9 cellular contexts compared by ENCODE assay signal in genomic region chr19:20078696-20079095, GRCh38. TPM values are rescaled to one million over a fixed set of nuclear protein-coding genes. Genes with fewer than 3 reads are reported as not detected.
DNase-seq lines count a peak whose midpoint lies in the region; ATAC-seq and TF ChIP-seq lines count a peak whose summit lies in the region.
"Had no signal": no experiment of that assay in that cellular context is flagged by ENCODE, and none has a peak within 500 bp of the region (broad histone marks: within the 10 kb centered on the region; RNA-seq: fewer than 3 reads in every experiment).

No MANE protein-coding gene starts in this region.

- H3K27ac Mint-ChIP-seq in naive thymus-derived CD4-positive, alpha-beta T cell = peak overlapping the region in 3 of 9 donors; percentile 39 to 62 (median 41)

- H3K9me3 ChIP-seq in naive thymus-derived CD4-positive, alpha-beta T cell (ENCODE audit: control insufficient read depth in 2 of 3, low read length in 3 of 3) = no peaks in the 10 kb centered on the region

- intact Hi-C loops in naive thymus-derived CD4-positive, alpha-beta T cell (cut with micrococcal nuclease) = loop anchor here in 1 of 2 donors (5.0 to 10.0 kb wide), 5 partner anchors 301 to 1759 kb away; partner anchors contain the start of genes ZNF429, ZNF43 and ZNF66

- H3K36me3 ChIP-seq in GM06990 (ENCODE audit: control insufficient read depth, insufficient read depth, low read length) = no peaks in the 10 kb centered on the region
- no peaks in the 10 kb centered on the region for H3K36me3 ChIP-seq in naive thymus-derived CD4-positive, alpha-beta T cell (ENCODE audit: control insufficient read depth in 2 of 3, insufficient read depth in 3 of 3, low read length in 3 of 3)

- H3K9me3 Mint-ChIP-seq in naive thymus-derived CD4-positive, alpha-beta T cell = peaks cover 0 to 48% (median 6%) of the 10 kb centered on the region in 11 donors

- no peak for ATAC-seq in naive thymus-derived CD4-positive, alpha-beta T cell
- ATAC-seq in HG03095 (IDR thresholded peaks at IDR 0.05; ENCODE audit: unreplicated experiment) = no peak
- ATAC-seq in GM19463 (IDR thresholded peaks at IDR 0.05; ENCODE audit: unreplicated experiment) = no peak

- POLR2A ChIA-PET in naive thymus-derived CD4-positive, alpha-beta T cell (lab: Charles Lee) = interaction anchor here (0.7 to 1.9 kb wide), 6 partner anchors 16 to 582 kb away, joined by 3 to 11 read pairs (median 5); partner anchors contain the start of genes ZNF486, ZNF626, ZNF682 and ZNF737

- no peak overlapping the region for H3K27ac ChIP-seq in naive thymus-derived CD4-positive, alpha-beta T cell (ENCODE audit: low read depth, low read length)
- H3K27ac ChIP-seq: SK-N-MC had no signal

- CTCF ChIA-PET in naive thymus-derived CD4-positive, alpha-beta T cell (lab: Charles Lee) = no interaction called here

- DNase-seq in GM06990 (ENCODE audit: extremely low read depth, insufficient read length) (no peak), SK-N-DZ (ENCODE audit: low spot score) (peak; percentile 35), epithelial cell of proximal tubule (ENCODE audit: low read depth) (no peak), NCI-H187 treated with DMSO at 0.1 percent for 48 hours (lab: John Stamatoyannopoulos, UW) (no peak), SHP77 treated with DMSO at 0.1 percent for 48 hours (lab: John Stamatoyannopoulos, UW) (no peak)
- peak in 4 of 9 donors; percentile 4 to 10 (median 6) for DNase-seq in naive thymus-derived CD4-positive, alpha-beta T cell

- peaks cover 0 to 27% (median 14%) of the 10 kb centered on the region in 7 donors for H3K4me1 Mint-ChIP-seq in naive thymus-derived CD4-positive, alpha-beta T cell

- H3K36me3 Mint-ChIP-seq in naive thymus-derived CD4-positive, alpha-beta T cell = peaks cover 7 to 36% (median 28%) of the 10 kb centered on the region in 5 donors

- peak overlapping the region; percentile 75 for H3K4me3 ChIP-seq in GM06990 (replicated peaks; ENCODE audit: low read depth, low read length)
- H3K4me3 ChIP-seq in epithelial cell of proximal tubule (ENCODE audit: low read depth, low read length) = peak overlapping the region; percentile 70
- peak overlapping the region; percentile 86 for H3K4me3 ChIP-seq in naive thymus-derived CD4-positive, alpha-beta T cell (ENCODE audit: low read length)
- H3K4me3 ChIP-seq: SK-N-MC had no signal

- H3K27me3 Mint-ChIP-seq in naive thymus-derived CD4-positive, alpha-beta T cell = no peaks in the 10 kb centered on the region

- no peak for TF ChIP-seq CTCF in GM06990 (IDR thresholded peaks at IDR 0.05; ENCODE audit: insufficient read depth, low read length, poor library complexity, severe bottlenecking)
- TF ChIP-seq CTCF in epithelial cell of proximal tubule (conservative IDR thresholded peaks at IDR 0.05; ENCODE audit: low read depth, low read length) = no peak

- H3K27me3 ChIP-seq in GM06990 (replicated peaks; ENCODE audit: control insufficient read depth, insufficient read depth, low read length) = no peaks in the 10 kb centered on the region
- no peaks in the 10 kb centered on the region for H3K27me3 ChIP-seq in naive thymus-derived CD4-positive, alpha-beta T cell (ENCODE audit: control insufficient read depth in 2 of 2, insufficient read depth in 2 of 2, low read length in 2 of 2)

- peak overlapping the region; percentile 86 to 89 (median 88) for H3K4me3 Mint-ChIP-seq in naive thymus-derived CD4-positive, alpha-beta T cell

- H3K4me1 ChIP-seq in naive thymus-derived CD4-positive, alpha-beta T cell (ENCODE audit: control insufficient read depth in 2 of 2, insufficient read depth in 2 of 2, low read length in 2 of 2) = peaks cover 4 to 8% of the 10 kb centered on the region in 2 donors

RNA-seq across cellular contexts. Expression of gene ZNF90, which starts 0.9 kb away (rescaled TPM):
- polyA plus RNA-seq in SK-N-DZ (2014; cell fraction: cytosol; rRNA removed) = 11.8 and 17.5 TPM in 2 replicates
- 13.2 and 34.2 TPM in 2 replicates for polyA plus RNA-seq in SK-N-DZ (2014; cell fraction: nucleus; rRNA removed)
- total RNA-seq in epithelial cell of proximal tubule = 3.6 and 5.9 TPM in 2 replicates
- 1 to 10 TPM; 3.4 to 7.7 (median 4.5) TPM for total RNA-seq in naive thymus-derived CD4-positive, alpha-beta T cell
- 1 to 10 TPM; 1.8 to 2.4 TPM for polyA plus RNA-seq in naive thymus-derived CD4-positive, alpha-beta T cell

RNA-seq across cellular contexts. Expression of gene ZNF682, which starts 39.4 kb away (rescaled TPM):
- polyA plus RNA-seq in SK-N-DZ (2014; cell fraction: cytosol; rRNA removed) = 6.5 and 7.6 TPM in 2 replicates
- 9.5 and 17.1 TPM in 2 replicates for polyA plus RNA-seq in SK-N-DZ (2014; cell fraction: nucleus; rRNA removed)
- 1.7 and 2.8 TPM in 2 replicates for total RNA-seq in epithelial cell of proximal tubule
- 10 to 100 TPM in 2 of 5 experiments, 1 to 10 TPM in 3; 5.3 to 13.0 (median 9.5) TPM for total RNA-seq in naive thymus-derived CD4-positive, alpha-beta T cell
- polyA plus RNA-seq in naive thymus-derived CD4-positive, alpha-beta T cell = 1 to 10 TPM; 4.0 to 5.3 TPM
